1 cellular context compared by ENCODE assay signal in genomic region chr10:102113956-102114857, GRCh38.
TF ChIP-seq lines count a peak whose summit lies in the region.

No MANE protein-coding gene starts in this region.

TF ChIP-seq in IMR-90, 13 proteins besides CTCF, POLR2A, EP300 and RAD21:
- TF ChIP-seq USF2 (IDR thresholded peaks at IDR 0.05; ENCODE audit: low read depth, low read length), result no peak
- TF ChIP-seq BHLHE40 (IDR thresholded peaks at IDR 0.05; ENCODE audit: low read depth, low read length), result no peak
- TF ChIP-seq CEBPB (IDR thresholded peaks at IDR 0.05; ENCODE audit: low read depth, low read length), result no peak
- TF ChIP-seq FOS (IDR thresholded peaks at IDR 0.05; ENCODE audit: low read depth, low read length), result no peak
- no peak for TF ChIP-seq NFE2L2 (IDR thresholded peaks at IDR 0.05; ENCODE audit: low read depth, low read length)
- no peak for TF ChIP-seq MAFK (IDR thresholded peaks at IDR 0.05; ENCODE audit: low read depth, low read length)
- TF ChIP-seq MXI1 (IDR thresholded peaks at IDR 0.05; ENCODE audit: borderline replicate concordance, low read depth, low read length), result no peak
- no peak for TF ChIP-seq RFX5 (IDR thresholded peaks at IDR 0.05; ENCODE audit: low read depth, low read length)
- TF ChIP-seq CHD1 (IDR thresholded peaks at IDR 0.05; ENCODE audit: low read depth, low read length), result no peak
- TF ChIP-seq RCOR1 (IDR thresholded peaks at IDR 0.05; ENCODE audit: insufficient replicate concordance, low read length), result no peak
- no peak for TF ChIP-seq MAZ (IDR thresholded peaks at IDR 0.05; ENCODE audit: borderline replicate concordance, low read depth, low read length)
- no peak for TF ChIP-seq SMC3 (IDR thresholded peaks at IDR 0.05; ENCODE audit: low read depth, low read length)
- TF ChIP-seq ELK1 (IDR thresholded peaks at IDR 0.05; ENCODE audit: borderline replicate concordance, low read depth, low read length), result no peak
